Comparison of ENCODE assay signal across 12 cellular contexts in genomic region chr3:52092291-52092660, GRCh38.
"Had no signal": no experiment of that assay in that cellular context is flagged by ENCODE, and none has a peak within 500 bp of the region (broad histone marks: within the 10 kb centered on the region; RNA-seq: fewer than 3 reads in every experiment).

No MANE protein-coding gene starts in this region.

- H3K4me3 ChIP-seq: adrenal gland, body of pancreas, thyroid gland had no signal

- DNase-seq: activated naive CD4-positive, alpha-beta T cell treated with anti-CD3 and anti-CD28 coated beads, Interleukin-2, amount 50 U/mL, for 16 hours; activated T-cell treated with anti-CD3 and anti-CD28 coated beads, Interleukin-2, amount 50 U/mL, for 1 hour; adrenal gland; body of pancreas; foreskin keratinocyte; mesendoderm; stimulated activated CD4-positive, alpha-beta T cell treated with anti-CD3 and anti-CD28 coated beads, Interleukin-4, amount 100 ng/mL, for 1 hour; stimulated activated naive CD8-positive, alpha-beta T cell treated with anti-CD3 and anti-CD28 coated beads, Interleukin-15, amount 100 ng/mL, for 72 hours had no signal

- H3K9me3 ChIP-seq: adrenal gland, body of pancreas, thyroid gland had no signal

- H3K36me3 ChIP-seq: adrenal gland, thyroid gland had no signal

- FAIRE-seq: endothelial cell of umbilical vein had no signal

- H3K4me1 ChIP-seq: body of pancreas had no signal

- ATAC-seq: activated CD4-positive, CD25-positive, alpha-beta regulatory T cell treated with anti-CD3 and anti-CD28 coated beads, Interleukin-2, amount 50 U/mL, for 24 hours; body of pancreas; foreskin keratinocyte; left lobe of liver; stimulated activated naive CD8-positive, alpha-beta T cell treated with anti-CD3 and anti-CD28 coated beads, Interleukin-15, amount 100 ng/mL, for 72 hours had no signal

- H3K27ac ChIP-seq: adrenal gland, body of pancreas, foreskin keratinocyte had no signal

- H3K27me3 ChIP-seq: adrenal gland, body of pancreas, foreskin keratinocyte, thyroid gland had no signal
